Comparison of ENCODE assay signal across 20 cellular contexts in the genomic region with DNA sequence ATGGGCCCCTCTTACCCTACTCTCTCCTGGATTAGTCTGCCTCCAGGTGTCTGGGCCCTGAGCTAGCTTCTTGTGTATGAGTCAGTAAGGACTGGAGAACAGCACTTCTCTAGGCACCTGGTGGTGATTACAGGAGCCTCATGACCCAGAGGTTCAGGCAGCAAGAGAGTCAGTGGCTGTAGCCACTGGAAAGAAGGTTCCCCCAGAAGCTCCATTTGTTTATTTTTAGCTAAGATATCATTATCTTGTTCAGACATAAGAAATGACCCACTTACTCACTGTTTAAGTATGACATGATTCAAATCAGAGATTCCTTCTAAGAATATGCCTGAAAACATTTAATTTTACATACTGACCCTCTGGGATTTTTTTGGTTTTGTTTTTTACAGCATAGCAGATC. TPM values are rescaled to one million over a fixed set of nuclear protein-coding genes. Genes with fewer than 3 reads are reported as not detected.
DNase-seq lines count a peak whose midpoint lies in the region; ATAC-seq and TF ChIP-seq lines count a peak whose summit lies in the region.
"Had no signal": no experiment of that assay in that cellular context is flagged by ENCODE, and none has a peak within 500 bp of the region (broad histone marks: within the 10 kb centered on the region; RNA-seq: fewer than 3 reads in every experiment).

No MANE protein-coding gene starts in this region.

- peaks cover 8% of the 10 kb centered on the region; the same call in 1 of the 2 replicates for H3K9me1 ChIP-seq in IMR-90 (ENCODE audit: insufficient read depth, low read length)

- intact Hi-C loops in IMR-90 (cut with micrococcal nuclease) = no loop called here
- intact Hi-C loops in PC-3 (cut with micrococcal nuclease) = no loop called here

- no peak for TF ChIP-seq POLR2A in IMR-90 (IDR thresholded peaks at IDR 0.05; ENCODE audit: low read depth, low read length)

- H3K79me1 ChIP-seq in IMR-90 (ENCODE audit: low read depth in 1 of 2, low read length in 2 of 2) = no peaks in the 10 kb centered on the region
- no peaks in the 10 kb centered on the region for H3K79me1 ChIP-seq in trophoblast cell (ENCODE audit: low read length)

- no peak overlapping the region for H2BK20ac ChIP-seq in IMR-90 (ENCODE audit: low read depth, low read length)

- ATAC-seq in IMR-90 (ENCODE audit: low read depth) (peak; percentile 81), HG03378 (IDR thresholded peaks at IDR 0.05; ENCODE audit: unreplicated experiment) (no peak), PC-3 (no peak)
- ATAC-seq: GM12878 had no signal

- H4K12ac ChIP-seq in trophoblast cell (ENCODE audit: low read depth, low read length) = no peak overlapping the region

- H3K18ac ChIP-seq in IMR-90 (ENCODE audit: low read depth, low read length) (no peak overlapping the region), trophoblast cell (ENCODE audit: low read length) (no peak overlapping the region)

- H3K23ac ChIP-seq in IMR-90 (ENCODE audit: low read depth, low read length) (no peak overlapping the region), trophoblast cell (ENCODE audit: low read length) (no peak overlapping the region)

- CTCF ChIA-PET in IMR-90 (lab: Yijun Ruan, JAX) = interaction anchor here (0.7 to 1.1 kb wide), 2 partner anchors 10 to 14 kb away, joined by 3 read pairs; no protein-coding TSS in a partner anchor
- CTCF ChIA-PET in PC-3 (lab: Charles Lee) = interaction anchor here (0.5 kb wide), 1 partner anchor 45 kb away, joined by 4 read pairs; no protein-coding TSS in a partner anchor

- no peaks in the 10 kb centered on the region for H3K9me3 Mint-ChIP-seq in endothelial cell (ENCODE audit: unreplicated experiment)
- H3K9me3 Mint-ChIP-seq in activated T-cell treated with anti-CD3 and anti-CD28 coated beads, Interleukin-2, amount 50 U/mL, for 24 hours = no peaks in the 10 kb centered on the region
- H3K9me3 Mint-ChIP-seq: CD4-positive, alpha-beta T cell had no signal

- no peak overlapping the region; the same call in 1 of the 2 replicates for H3K14ac ChIP-seq in IMR-90 (replicated peaks; ENCODE audit: low read depth, low read length)
- no peak overlapping the region for H3K14ac ChIP-seq in trophoblast cell (ENCODE audit: low read length)

- H3K27ac ChIP-seq in IMR-90 (ENCODE audit: insufficient read depth, low read length) = no peak overlapping the region
- no peak overlapping the region for H3K27ac ChIP-seq in trophoblast cell (ENCODE audit: low read depth, low read length)
- H3K27ac ChIP-seq in PC-3 (ENCODE audit: low read length) = no peak overlapping the region
- H3K27ac ChIP-seq: SJSA1 had no signal

- no peak overlapping the region for H2BK12ac ChIP-seq in trophoblast cell (ENCODE audit: low read length)

- peak overlapping the region; percentile 34 for H3K4me3 Mint-ChIP-seq in endothelial cell (ENCODE audit: unreplicated experiment)
- H3K4me3 Mint-ChIP-seq in activated T-cell treated with anti-CD3 and anti-CD28 coated beads, Interleukin-2, amount 50 U/mL, for 24 hours = no peak overlapping the region
- H3K4me3 Mint-ChIP-seq: CD4-positive, alpha-beta T cell had no signal

- no peak overlapping the region for H2BK15ac ChIP-seq in IMR-90 (ENCODE audit: low read depth, low read length)

- H4K8ac ChIP-seq in IMR-90 (ENCODE audit: low read depth in 2 of 2, low read length in 2 of 2) (no peak overlapping the region), trophoblast cell (ENCODE audit: low read depth, low read length) (no peak overlapping the region)

- H3K9me2 ChIP-seq in PC-3 (replicated peaks; ENCODE audit: low read length) = no peaks in the 10 kb centered on the region

- H2AK5ac ChIP-seq in IMR-90 (ENCODE audit: low read depth, low read length) (no peak overlapping the region), trophoblast cell (ENCODE audit: low read length) (no peak overlapping the region)

- POLR2A ChIA-PET in IMR-90 (lab: Charles Lee; ENCODE audit: unreplicated experiment) = interaction anchor here (0.5 kb wide), 2 partner anchors 20 to 36 kb away, joined by 3 to 13 read pairs; no protein-coding TSS in a partner anchor
- POLR2A ChIA-PET in PC-3 (lab: Charles Lee; ENCODE audit: unreplicated experiment) = no interaction called here

- H3K36me3 ChIP-seq in IMR-90 (ENCODE audit: control insufficient read depth, insufficient read depth, low read length) (peaks cover 31% of the 10 kb centered on the region), trophoblast cell (ENCODE audit: control insufficient read depth in 1 of 2, insufficient read depth in 2 of 2, low read length in 2 of 2) (peaks cover 16 to 24% of the 10 kb centered on the region in 2 experiments), PC-3 (ENCODE audit: low read depth, low read length) (peaks cover 2% of the 10 kb centered on the region; the same call in 1 of the 2 replicates)

- H4K20me1 ChIP-seq in IMR-90 (ENCODE audit: insufficient read depth, low read length) (peaks cover 6% of the 10 kb centered on the region; the same call in 1 of the 2 replicates), PC-3 (ENCODE audit: low read length) (no peaks in the 10 kb centered on the region)

- H4K5ac ChIP-seq in IMR-90 (ENCODE audit: low read depth, low read length) = no peak overlapping the region

- no peak overlapping the region for H2AFZ ChIP-seq in IMR-90 (replicated peaks; ENCODE audit: low read length, poor library complexity)
- no peak overlapping the region for H2AFZ ChIP-seq in trophoblast cell (ENCODE audit: insufficient read depth, low read length, poor library complexity)
- H2AFZ ChIP-seq in PC-3 (ENCODE audit: low read length) = no peak overlapping the region

- no peaks in the 10 kb centered on the region for H3K4me1 Mint-ChIP-seq in endothelial cell (ENCODE audit: unreplicated experiment)
- no peaks in the 10 kb centered on the region for H3K4me1 Mint-ChIP-seq in activated T-cell treated with anti-CD3 and anti-CD28 coated beads, Interleukin-2, amount 50 U/mL, for 24 hours (ENCODE audit: low read depth)

- H3K27me3 ChIP-seq in IMR-90 (ENCODE audit: control insufficient read depth, insufficient read depth, low read length) (no peaks in the 10 kb centered on the region), trophoblast cell (ENCODE audit: insufficient read depth, low read length) (no peaks in the 10 kb centered on the region), PC-3 (ENCODE audit: low read length) (no peaks in the 10 kb centered on the region)
- H3K27me3 ChIP-seq: BE2C, SJSA1 had no signal

- dilution Hi-C loops in IMR-90 (cut with HindIII; ENCODE audit: low sequenced_read_pairs, unreplicated experiment) = no loop called here

- TF ChIP-seq CTCF in IMR-90 (conservative IDR thresholded peaks at IDR 0.05; ENCODE audit: low read depth, low read length) (no peak), endothelial cell (IDR thresholded peaks at IDR 0.05; ENCODE audit: unreplicated experiment) (no peak), PC-3 (conservative IDR thresholded peaks at IDR 0.05; ENCODE audit: low read depth, low read length) (no peak)

- peaks cover 45% of the 10 kb centered on the region for H3K36me3 Mint-ChIP-seq in endothelial cell (ENCODE audit: low read depth, unreplicated experiment)
- peaks cover 18% of the 10 kb centered on the region for H3K36me3 Mint-ChIP-seq in activated T-cell treated with anti-CD3 and anti-CD28 coated beads, Interleukin-2, amount 50 U/mL, for 24 hours (ENCODE audit: low read depth)

- H3K4me2 ChIP-seq in IMR-90 (ENCODE audit: low read depth, low read length) (no peak overlapping the region), trophoblast cell (ENCODE audit: low read length) (no peak overlapping the region), PC-3 (ENCODE audit: low read length) (no peak overlapping the region)

- H2AK9ac ChIP-seq in IMR-90 (replicated peaks; ENCODE audit: low read depth, low read length, poor library complexity) = peak overlapping the region; percentile 37

- H3K9me3 ChIP-seq in IMR-90 (ENCODE audit: control insufficient read depth, insufficient read depth, low read length) (no peaks in the 10 kb centered on the region), trophoblast cell (ENCODE audit: insufficient read depth, low read depth, low read length) (no peaks in the 10 kb centered on the region), PC-3 (ENCODE audit: low read length) (no peaks in the 10 kb centered on the region)
- H3K9me3 ChIP-seq: BE2C, SJSA1 had no signal

- in situ Hi-C loops in IMR-90 (cut with MboI; ENCODE audit: low sequenced_read_pairs) = no loop called here

- no peak for TF ChIP-seq RAD21 in IMR-90 (IDR thresholded peaks at IDR 0.05; ENCODE audit: low read length)

- no peak overlapping the region for H3K27ac Mint-ChIP-seq in endothelial cell (ENCODE audit: unreplicated experiment)
- no peak overlapping the region for H3K27ac Mint-ChIP-seq in activated T-cell treated with anti-CD3 and anti-CD28 coated beads, Interleukin-2, amount 50 U/mL, for 24 hours
- H3K27ac Mint-ChIP-seq: CD4-positive, alpha-beta T cell had no signal

- H2BK120ac ChIP-seq in IMR-90 (ENCODE audit: low read depth, low read length) (no peak overlapping the region), trophoblast cell (ENCODE audit: insufficient read depth, low read length, poor library complexity) (no peak overlapping the region)

- peaks cover 6% of the 10 kb centered on the region for H3K27me3 Mint-ChIP-seq in endothelial cell (ENCODE audit: unreplicated experiment)
- H3K27me3 Mint-ChIP-seq in activated T-cell treated with anti-CD3 and anti-CD28 coated beads, Interleukin-2, amount 50 U/mL, for 24 hours = no peaks in the 10 kb centered on the region
- H3K27me3 Mint-ChIP-seq: CD4-positive, alpha-beta T cell had no signal

- H3K4me3 ChIP-seq in IMR-90 (ENCODE audit: insufficient read depth, low read depth, low read length) = no peak overlapping the region
- no peak overlapping the region for H3K4me3 ChIP-seq in trophoblast cell (ENCODE audit: low read depth, low read length)
- H3K4me3 ChIP-seq in PC-3 (ENCODE audit: low read length) = no peak overlapping the region
- H3K4me3 ChIP-seq: GM12878, SJSA1 had no signal

- DNase-seq in EL (peak; percentile 41), IMR-90 (peak; percentile 69), endothelial cell (ENCODE audit: low spot score) (no peak), trophoblast cell (peak; percentile 56 to 61), PC-3 (no peak)
- DNase-seq in activated T-cell treated with anti-CD3 and anti-CD28 coated beads, Interleukin-2, amount 50 U/mL, for 24 hours = no peak
- DNase-seq: BE2C; Calu3; CD4-positive, alpha-beta T cell; DMS53; GOT3; Karpas-422; NCI-H1105 treated with DMSO at 0.1 percent for 48 hours; NCI-H1694 treated with DMSO at 0.1 percent for 48 hours; NCI-H2107; NCI-H226; NCI-H526 had no signal

- BruUV-seq in IMR-90 (replicated peaks; lab: Mats Ljungman, UMichigan) (no TSS peak), PC-3 (replicated peaks; lab: Mats Ljungman, UMichigan) (no TSS peak)

- H3K9ac ChIP-seq in IMR-90 (ENCODE audit: low read depth, low read length) = no peak overlapping the region
- no peak overlapping the region for H3K9ac ChIP-seq in trophoblast cell (ENCODE audit: low read length)
- no peak overlapping the region for H3K9ac ChIP-seq in PC-3 (ENCODE audit: low read length)

- H3K79me2 ChIP-seq in trophoblast cell (ENCODE audit: control insufficient read depth, insufficient read depth, low read length, poor library complexity) (no peaks in the 10 kb centered on the region), PC-3 (ENCODE audit: low read length) (no peaks in the 10 kb centered on the region)

- H4K91ac ChIP-seq in IMR-90 (ENCODE audit: insufficient read depth, low read depth, low read length) = no peak overlapping the region
- H4K91ac ChIP-seq in trophoblast cell (ENCODE audit: low read depth, low read length) = no peak overlapping the region

- no peaks in the 10 kb centered on the region for H3F3A ChIP-seq in PC-3 (ENCODE audit: low read length, unreplicated experiment)

- no peak overlapping the region for H3K4ac ChIP-seq in IMR-90 (ENCODE audit: low read depth, low read length)
- no peak overlapping the region for H3K4ac ChIP-seq in trophoblast cell (ENCODE audit: low read depth, low read length)

- H3K4me1 ChIP-seq in IMR-90 (ENCODE audit: control insufficient read depth, insufficient read depth, low read length) (peaks cover 6% of the 10 kb centered on the region), trophoblast cell (ENCODE audit: control insufficient read depth in 1 of 2, insufficient read depth in 2 of 2, low read length in 2 of 2) (no peaks in the 10 kb centered on the region), PC-3 (ENCODE audit: insufficient read depth, low read length) (no peaks in the 10 kb centered on the region)
- H3K4me1 ChIP-seq: BE2C had no signal

- H2BK5ac ChIP-seq in IMR-90 (ENCODE audit: low read depth, low read length, poor library complexity, severe bottlenecking) = no peak overlapping the region
- H2BK5ac ChIP-seq in trophoblast cell (ENCODE audit: low read depth, low read length, poor library complexity) = no peak overlapping the region

- no peak overlapping the region for H3K56ac ChIP-seq in IMR-90 (ENCODE audit: extremely low read depth, insufficient read depth, low read length)

RNA-seq across cellular contexts. Expression of gene SLC4A11, which starts 23.6 kb away (rescaled TPM):
- total RNA-seq in IMR-90 (2012; rRNA removed) (0.28 and 0.36 TPM in 2 replicates), endothelial cell (ENCODE audit: unreplicated experiment) (30.6 TPM), PC-3 (2014; rRNA removed) (23.7 and 26.8 TPM in 2 replicates)
- polyA plus RNA-seq in IMR-90 (2012; rRNA removed) = 0.79 and 0.95 TPM in 2 replicates
- polyA plus RNA-seq in IMR-90 (2012; cell fraction: cytosol; rRNA removed) = 0.36 and 0.60 TPM in 2 replicates
- polyA plus RNA-seq in IMR-90 (2012; cell fraction: nucleus; rRNA removed; ENCODE audit: low replicate concordance) = 5.7 and 12.8 TPM in 2 replicates
- polyA plus RNA-seq in trophoblast cell (2013) = 3.6 and 4.4 TPM in 2 replicates

RNA-seq across cellular contexts. Expression of gene ITPA, which starts 53.3 kb away (rescaled TPM):
- 28.6 and 32.4 TPM in 2 replicates for total RNA-seq in IMR-90 (2012; rRNA removed)
- polyA plus RNA-seq in IMR-90 (2012; rRNA removed) = 49.0 and 52.6 TPM in 2 replicates
- 54.1 and 68.7 TPM in 2 replicates for polyA plus RNA-seq in IMR-90 (2012; cell fraction: cytosol; rRNA removed)
- polyA plus RNA-seq in IMR-90 (2012; cell fraction: nucleus; rRNA removed; ENCODE audit: low replicate concordance) = 51.4 and 69.9 TPM in 2 replicates
- total RNA-seq in endothelial cell (ENCODE audit: unreplicated experiment) = 45.9 TPM
- polyA plus RNA-seq in trophoblast cell (2013) = 39.0 and 40.4 TPM in 2 replicates
- total RNA-seq in PC-3 (2014; rRNA removed) = 117 and 121 TPM in 2 replicates

RNA-seq across cellular contexts. Expression of gene DDRGK1, which starts 58.1 kb away (rescaled TPM):
- total RNA-seq in IMR-90 (2012; rRNA removed) = 12.2 and 20.6 TPM in 2 replicates
- polyA plus RNA-seq in IMR-90 (2012; rRNA removed) = 29.6 and 33.1 TPM in 2 replicates
- polyA plus RNA-seq in IMR-90 (2012; cell fraction: cytosol; rRNA removed) = 31.0 and 41.4 TPM in 2 replicates
- polyA plus RNA-seq in IMR-90 (2012; cell fraction: nucleus; rRNA removed; ENCODE audit: low replicate concordance) = 27.9 and 35.2 TPM in 2 replicates
- 45.3 TPM for total RNA-seq in endothelial cell (ENCODE audit: unreplicated experiment)
- 43.7 and 45.6 TPM in 2 replicates for polyA plus RNA-seq in trophoblast cell (2013)
- total RNA-seq in PC-3 (2014; rRNA removed) = 97.7 and 122 TPM in 2 replicates

Comparison
In these comparisons a context has a peak if more than half of its experiments do, and no peak if none do; other contexts are left out.
1. DNase-seq: peak in EL (single experiment), IMR-90 (single experiment) and trophoblast cell (2 of 2); none in endothelial cell (single experiment), activated T-cell treated with anti-CD3 and anti-CD28 coated beads, Interleukin-2, amount 50 U/mL, for 24 hours (single experiment) and PC-3 (single experiment).
2. RNA of gene SLC4A11, which starts 23.6 kb away (total RNA-seq): 30.6 TPM in endothelial cell (single experiment) and 23.7 to 26.8 TPM in PC-3; 0.28 to 0.36 TPM in IMR-90; every median in the first group is over 10 times any median in the second.